ENCODE assay signal across 31 cellular contexts in genomic region chr9:133430244-133430643, GRCh38. TPM values are rescaled to one million over a fixed set of nuclear protein-coding genes. Genes with fewer than 3 reads are reported as not detected.
DNase-seq lines count a peak whose midpoint lies in the region; ATAC-seq and TF ChIP-seq lines count a peak whose summit lies in the region.
"Had no signal": no experiment of that assay in that cellular context is flagged by ENCODE, and none has a peak within 500 bp of the region (broad histone marks: within the 10 kb centered on the region; RNA-seq: fewer than 3 reads in every experiment).

No MANE protein-coding gene starts in this region.

- H3K27me3 ChIP-seq in NT2/D1 (ENCODE audit: insufficient read depth, insufficient read length) = peaks cover 4% of the 10 kb centered on the region
- H3K27me3 ChIP-seq: BE2C, colonic mucosa had no signal

- H3K9me3 Mint-ChIP-seq in activated naive CD4-positive, alpha-beta T cell treated with anti-CD3 and anti-CD28 coated beads, Interleukin-2, amount 50 U/mL, for 24 hours = no peaks in the 10 kb centered on the region
- H3K9me3 Mint-ChIP-seq in activated naive CD4-positive, alpha-beta T cell treated with anti-CD3 and anti-CD28 coated beads for 36 hours = no peaks in the 10 kb centered on the region
- H3K9me3 Mint-ChIP-seq in endothelial cell (ENCODE audit: unreplicated experiment) = no peaks in the 10 kb centered on the region
- H3K9me3 Mint-ChIP-seq: nephron, T-cell had no signal

- H3K4me1 ChIP-seq in NT2/D1 (ENCODE audit: insufficient read depth, insufficient read length) = peaks cover 6% of the 10 kb centered on the region
- H3K4me1 ChIP-seq: adrenal gland, BE2C had no signal

- peak overlapping the region; percentile 20 for H3K4me3 Mint-ChIP-seq in activated naive CD4-positive, alpha-beta T cell treated with anti-CD3 and anti-CD28 coated beads, Interleukin-2, amount 50 U/mL, for 24 hours
- no peak overlapping the region for H3K4me3 Mint-ChIP-seq in activated naive CD4-positive, alpha-beta T cell treated with anti-CD3 and anti-CD28 coated beads for 36 hours
- no peak overlapping the region for H3K4me3 Mint-ChIP-seq in endothelial cell (ENCODE audit: unreplicated experiment)
- H3K4me3 Mint-ChIP-seq: activated CD8-positive, alpha-beta T cell treated with anti-CD3 and anti-CD28 coated beads, Interleukin-2, amount 10 ng/mL, durations not matched to agents 7 days and 5 days had no signal

- no peak overlapping the region for H3K27ac Mint-ChIP-seq in activated naive CD4-positive, alpha-beta T cell treated with anti-CD3 and anti-CD28 coated beads, Interleukin-2, amount 50 U/mL, for 24 hours
- H3K27ac Mint-ChIP-seq in activated naive CD4-positive, alpha-beta T cell treated with anti-CD3 and anti-CD28 coated beads for 36 hours = no peak overlapping the region
- peak overlapping the region; percentile 42 for H3K27ac Mint-ChIP-seq in endothelial cell (ENCODE audit: unreplicated experiment)
- H3K27ac Mint-ChIP-seq: activated CD8-positive, alpha-beta T cell treated with anti-CD3 and anti-CD28 coated beads, Interleukin-2, amount 10 ng/mL, durations not matched to agents 7 days and 5 days; nephron; progenitor cell of endocrine pancreas; T-cell had no signal

- peak overlapping the region; percentile 54 for H3K4me3 ChIP-seq in NT2/D1 (ENCODE audit: insufficient read length, low read depth)
- H3K4me3 ChIP-seq: adrenal gland, colonic mucosa, transverse colon had no signal

- H3K36me3 Mint-ChIP-seq in activated naive CD4-positive, alpha-beta T cell treated with anti-CD3 and anti-CD28 coated beads, Interleukin-2, amount 50 U/mL, for 24 hours = no peaks in the 10 kb centered on the region
- H3K36me3 Mint-ChIP-seq in activated naive CD4-positive, alpha-beta T cell treated with anti-CD3 and anti-CD28 coated beads for 36 hours (ENCODE audit: low read depth) = no peaks in the 10 kb centered on the region
- H3K36me3 Mint-ChIP-seq in endothelial cell (ENCODE audit: low read depth, unreplicated experiment) = peaks cover 4% of the 10 kb centered on the region
- H3K36me3 Mint-ChIP-seq: T-cell had no signal

- no peaks in the 10 kb centered on the region; the same call in 1 of the 2 replicates for H3K9me3 ChIP-seq in NT2/D1 (ENCODE audit: insufficient read depth, low read length)
- H3K9me3 ChIP-seq: adrenal gland, BE2C, Caco-2, colonic mucosa, esophagus muscularis mucosa, transverse colon had no signal

- H3K9ac ChIP-seq in NT2/D1 (ENCODE audit: insufficient read length, low read depth) = peak overlapping the region; percentile 82

- CTCF ChIA-PET in activated naive CD4-positive, alpha-beta T cell treated with anti-CD3 and anti-CD28 coated beads for 36 hours (lab: Charles Lee) = interaction anchor here (0.5 kb wide), 1 partner anchor 555 kb away, joined by 3 read pairs; no protein-coding TSS in a partner anchor

- peaks cover 7% of the 10 kb centered on the region for H3K4me1 Mint-ChIP-seq in activated naive CD4-positive, alpha-beta T cell treated with anti-CD3 and anti-CD28 coated beads, Interleukin-2, amount 50 U/mL, for 24 hours
- H3K4me1 Mint-ChIP-seq in activated naive CD4-positive, alpha-beta T cell treated with anti-CD3 and anti-CD28 coated beads for 36 hours (ENCODE audit: low read depth) = peaks cover 9% of the 10 kb centered on the region
- peaks cover 2% of the 10 kb centered on the region for H3K4me1 Mint-ChIP-seq in endothelial cell (ENCODE audit: unreplicated experiment)
- H3K4me1 Mint-ChIP-seq: nephron had no signal

- TF ChIP-seq CTCF in endothelial cell (IDR thresholded peaks at IDR 0.05; ENCODE audit: unreplicated experiment) (no peak), omental fat pad (IDR thresholded peaks at IDR 0.05) (no peak)

- peaks cover 10% of the 10 kb centered on the region for H3K36me3 ChIP-seq in NT2/D1 (ENCODE audit: insufficient read depth, insufficient read length, low read length)
- H3K36me3 ChIP-seq: adrenal gland, BE2C, colonic mucosa, transverse colon had no signal

- ATAC-seq in omental fat pad (ENCODE audit: low FRiP score) = no peak

- intact Hi-C loops in activated naive CD4-positive, alpha-beta T cell treated with anti-CD3 and anti-CD28 coated beads for 36 hours (cut with micrococcal nuclease) = no loop called here

- DNase-seq in activated naive CD4-positive, alpha-beta T cell treated with anti-CD3 and anti-CD28 coated beads for 36 hours = no peak
- DNase-seq in NT2/D1 (ENCODE audit: low read depth, low spot score) (no peak), endothelial cell (ENCODE audit: low spot score) (no peak), NCI-H2107 treated with DMSO at 0.1 percent for 48 hours (lab: John Stamatoyannopoulos, UW; ENCODE audit: unreplicated experiment) (no peak), cerebellar cortex (ENCODE audit: low spot score) (no peak), omental fat pad (ENCODE audit: low spot score) (no peak)
- DNase-seq in central memory CD4-positive, alpha-beta T cell = no peak
- DNase-seq: activated CD4-positive, alpha-beta T cell treated with anti-CD3 and anti-CD28 coated beads for 1 hour; activated CD8-positive, alpha-beta T cell treated with anti-CD3 and anti-CD28 coated beads, Interleukin-2, amount 10 ng/mL, durations not matched to agents 7 days and 5 days; activated effector memory CD4-positive, alpha-beta T cell treated with anti-CD3 and anti-CD28 coated beads, Interleukin-2, amount 50 U/mL, for 16 hours; DMS79 treated with DMSO at 0.1 percent for 48 hours; effector memory CD4-positive, alpha-beta T cell; foreskin melanocyte; HCEC 1CT; hippocampal formation; IMR-90; kidney; NCI-H1417; NCI-H2081 treated with DMSO at 0.1 percent for 48 hours; NCI-H446; SHP77 treated with DMSO at 0.1 percent for 48 hours had no signal

- peaks cover 15% of the 10 kb centered on the region for H3K27me3 Mint-ChIP-seq in activated naive CD4-positive, alpha-beta T cell treated with anti-CD3 and anti-CD28 coated beads, Interleukin-2, amount 50 U/mL, for 24 hours
- peaks cover 29% of the 10 kb centered on the region for H3K27me3 Mint-ChIP-seq in activated naive CD4-positive, alpha-beta T cell treated with anti-CD3 and anti-CD28 coated beads for 36 hours (ENCODE audit: low read depth)
- H3K27me3 Mint-ChIP-seq in endothelial cell (ENCODE audit: unreplicated experiment) = peaks cover 4% of the 10 kb centered on the region

RNA-seq across cellular contexts. Expression of gene ADAMTS13, which starts 8.1 kb away (rescaled TPM):
- total RNA-seq in activated naive CD4-positive, alpha-beta T cell treated with anti-CD3 and anti-CD28 coated beads for 36 hours = 1 to 10 TPM; 3.0 to 3.2 TPM
- total RNA-seq in endothelial cell (ENCODE audit: unreplicated experiment) (9.1 TPM), omental fat pad (1 to 10 TPM; 1.1 to 3.0 (median 1.2) TPM)

RNA-seq across cellular contexts. Expression of gene REXO4, which starts 12.4 kb away (rescaled TPM):
- total RNA-seq in activated naive CD4-positive, alpha-beta T cell treated with anti-CD3 and anti-CD28 coated beads for 36 hours = 10 to 100 TPM; 22.5 to 27.0 TPM
- 30.9 TPM for total RNA-seq in endothelial cell (ENCODE audit: unreplicated experiment)
- 10 to 100 TPM; 11.5 to 18.1 (median 15.4) TPM for total RNA-seq in omental fat pad

RNA-seq across cellular contexts. Expression of gene CACFD1, which starts 29.5 kb away (rescaled TPM):
- under 1 TPM; 0.35 to 0.45 TPM for total RNA-seq in activated naive CD4-positive, alpha-beta T cell treated with anti-CD3 and anti-CD28 coated beads for 36 hours
- total RNA-seq in endothelial cell (ENCODE audit: unreplicated experiment) = 34.3 TPM
- 1 to 10 TPM; 2.7 to 6.9 (median 4.8) TPM for total RNA-seq in omental fat pad

RNA-seq across cellular contexts. Expression of gene SLC2A6, which starts 48.7 kb away (rescaled TPM):
- under 1 TPM; 0.62 to 0.83 TPM for total RNA-seq in activated naive CD4-positive, alpha-beta T cell treated with anti-CD3 and anti-CD28 coated beads for 36 hours
- total RNA-seq in endothelial cell (ENCODE audit: unreplicated experiment) (32.5 TPM), omental fat pad (1 to 10 TPM; 2.1 to 4.9 (median 4.1) TPM)

RNA-seq across cellular contexts. Expression of gene STKLD1, which starts 54.1 kb away (rescaled TPM):
- total RNA-seq in activated naive CD4-positive, alpha-beta T cell treated with anti-CD3 and anti-CD28 coated beads for 36 hours = under 1 TPM; 0.35 to 0.41 TPM
- total RNA-seq in endothelial cell (ENCODE audit: unreplicated experiment) = 0.64 TPM
- total RNA-seq in omental fat pad = not detected
